Comparison of ENCODE assay signal across 8 cellular contexts in the genomic region with DNA sequence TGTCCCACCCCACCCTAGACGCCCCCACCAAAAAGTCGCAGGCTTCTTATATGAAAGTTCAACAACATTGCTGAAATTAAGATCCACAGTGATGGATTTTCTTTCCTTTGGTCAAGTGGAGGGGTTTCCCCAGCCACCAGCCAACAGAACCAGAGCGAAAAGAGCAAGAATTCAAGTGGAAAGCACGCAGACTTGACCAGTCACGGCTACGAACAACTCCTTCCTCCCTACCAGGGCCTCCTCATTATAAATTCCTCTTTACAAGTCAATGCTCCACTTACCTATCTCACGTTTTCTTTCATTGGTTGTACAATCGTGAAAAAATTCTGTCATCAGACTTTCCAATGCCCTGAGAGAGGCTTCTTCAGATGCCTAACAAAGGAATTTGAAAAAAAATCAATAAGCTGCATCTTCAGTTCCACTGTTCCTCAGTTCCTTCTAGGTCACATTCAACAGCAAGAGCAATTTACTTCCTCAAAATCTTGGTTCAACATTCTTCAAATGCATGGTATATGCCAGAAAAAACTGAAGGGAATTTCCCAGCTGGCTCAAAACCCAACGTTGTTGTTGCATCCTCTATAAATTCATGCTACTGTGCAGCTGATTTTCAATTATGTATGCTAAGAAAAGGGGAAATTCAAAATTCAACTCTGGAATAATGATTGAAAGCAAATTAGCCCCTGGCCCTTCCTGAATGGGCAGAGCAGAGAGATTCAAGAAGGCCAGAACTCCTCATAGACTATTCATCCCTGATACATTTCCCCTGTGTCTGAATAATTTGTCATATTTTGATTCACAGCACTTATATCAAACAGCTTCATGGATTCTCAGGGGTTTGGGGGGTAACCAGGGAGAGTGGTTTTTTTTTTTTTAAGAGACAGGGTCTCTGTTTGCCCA. TPM values are rescaled to one million over a fixed set of nuclear protein-coding genes. Genes with fewer than 3 reads are reported as not detected.
DNase-seq lines count a peak whose midpoint lies in the region; ATAC-seq lines count a peak whose summit lies in the region.

No MANE protein-coding gene starts in this region.

- intact Hi-C loops in activated naive CD4-positive, alpha-beta T cell treated with anti-CD3 and anti-CD28 coated beads for 36 hours (cut with micrococcal nuclease), result loop anchor here (10.0 kb wide), 2 partner anchors 776 to 926 kb away; a partner anchor contains a TSS
- intact Hi-C loops in posterior vena cava (cut with DNase I), result no loop called here

- no peak overlapping the region for H3K4me3 Mint-ChIP-seq in activated naive CD4-positive, alpha-beta T cell treated with anti-CD3 and anti-CD28 coated beads for 36 hours
- peak overlapping the region; percentile 59 to 75 for H3K4me3 Mint-ChIP-seq in stimulated activated naive CD8-positive, alpha-beta T cell treated with anti-CD3 and anti-CD28 coated beads, Interleukin-15, amount 100 ng/mL, for 72 hours

- H3K27me3 Mint-ChIP-seq in activated naive CD4-positive, alpha-beta T cell treated with anti-CD3 and anti-CD28 coated beads for 36 hours (ENCODE audit: low read depth), result no peaks in the 10 kb centered on the region
- no peaks in the 10 kb centered on the region for H3K27me3 Mint-ChIP-seq in stimulated activated naive CD8-positive, alpha-beta T cell treated with anti-CD3 and anti-CD28 coated beads, Interleukin-15, amount 100 ng/mL, for 72 hours

- no peak for DNase-seq in activated naive CD4-positive, alpha-beta T cell treated with anti-CD3 and anti-CD28 coated beads for 36 hours
- no peak for DNase-seq in activated naive CD4-positive, alpha-beta T cell treated with Interleukin-2 at 50 U/mL for 16 hours
- DNase-seq in SKM-1 (lab: John Stamatoyannopoulos, UW; ENCODE audit: unreplicated experiment), result peak; percentile 42
- DNase-seq in germinal center (ENCODE audit: low spot score), result peak; percentile 33
- no peak for DNase-seq in stimulated activated naive CD8-positive, alpha-beta T cell treated with anti-CD3 and anti-CD28 coated beads, Interleukin-15, amount 100 ng/mL, for 72 hours
- no peak for DNase-seq in cerebellar cortex (ENCODE audit: low spot score)
- DNase-seq in posterior vena cava (ENCODE audit: low spot score), result no peak

- no peak for ATAC-seq in stimulated activated naive CD8-positive, alpha-beta T cell treated with anti-CD3 and anti-CD28 coated beads, Interleukin-15, amount 100 ng/mL, for 72 hours
- no peak for ATAC-seq in GM18873 (IDR thresholded peaks at IDR 0.05; ENCODE audit: low FRiP score, unreplicated experiment)

- CTCF ChIA-PET in activated naive CD4-positive, alpha-beta T cell treated with anti-CD3 and anti-CD28 coated beads for 36 hours (lab: Charles Lee), result interaction anchor here (0.8 to 1.1 kb wide), 3 partner anchors 11 to 31 kb away, joined by 3 to 4 read pairs (median 4); no protein-coding TSS in a partner anchor

- H3K36me3 Mint-ChIP-seq in activated naive CD4-positive, alpha-beta T cell treated with anti-CD3 and anti-CD28 coated beads for 36 hours (ENCODE audit: low read depth), result peaks cover 49% of the 10 kb centered on the region

- peaks cover 2% of the 10 kb centered on the region for H3K9me3 Mint-ChIP-seq in activated naive CD4-positive, alpha-beta T cell treated with anti-CD3 and anti-CD28 coated beads for 36 hours
- H3K9me3 Mint-ChIP-seq in stimulated activated naive CD8-positive, alpha-beta T cell treated with anti-CD3 and anti-CD28 coated beads, Interleukin-15, amount 100 ng/mL, for 72 hours, result peaks cover 0 to 7% of the 10 kb centered on the region in 2 donors

- H3K27ac Mint-ChIP-seq in activated naive CD4-positive, alpha-beta T cell treated with anti-CD3 and anti-CD28 coated beads for 36 hours, result peak overlapping the region; percentile 91
- peak overlapping the region; percentile 78 to 88 for H3K27ac Mint-ChIP-seq in stimulated activated naive CD8-positive, alpha-beta T cell treated with anti-CD3 and anti-CD28 coated beads, Interleukin-15, amount 100 ng/mL, for 72 hours

- peaks cover 81% of the 10 kb centered on the region for H3K4me1 Mint-ChIP-seq in activated naive CD4-positive, alpha-beta T cell treated with anti-CD3 and anti-CD28 coated beads for 36 hours (ENCODE audit: low read depth)
- peaks cover 78% of the 10 kb centered on the region for H3K4me1 Mint-ChIP-seq in stimulated activated naive CD8-positive, alpha-beta T cell treated with anti-CD3 and anti-CD28 coated beads, Interleukin-15, amount 100 ng/mL, for 72 hours

RNA-seq across cellular contexts. Expression of a gene that starts 30.9 kb away (rescaled TPM):
- 100 to 1,000 TPM; 215 to 229 TPM for total RNA-seq in activated naive CD4-positive, alpha-beta T cell treated with anti-CD3 and anti-CD28 coated beads for 36 hours
- total RNA-seq in posterior vena cava, result 10 to 100 TPM; 86.9 to 99.7 TPM

Comparison
In these comparisons a context has a peak if more than half of its experiments do, and no peak if none do; other contexts are left out.
1. DNase-seq: peak in SKM-1 (single experiment) and germinal center (single experiment); none in activated naive CD4-positive, alpha-beta T cell treated with anti-CD3 and anti-CD28 coated beads for 36 hours (single experiment), activated naive CD4-positive, alpha-beta T cell treated with Interleukin-2 at 50 U/mL for 16 hours (single experiment), stimulated activated naive CD8-positive, alpha-beta T cell treated with anti-CD3 and anti-CD28 coated beads, Interleukin-15, amount 100 ng/mL, for 72 hours (0 of 2), cerebellar cortex (single experiment) and posterior vena cava (single experiment).